ENCODE assay signal across 8 cellular contexts in genomic region chr15:32615051-32615870, GRCh38. TPM values are rescaled to one million over a fixed set of nuclear protein-coding genes. Genes with fewer than 3 reads are reported as not detected.
DNase-seq lines count a peak whose midpoint lies in the region; ATAC-seq and TF ChIP-seq lines count a peak whose summit lies in the region.
"Not testable (repeated sequence)": the region's sequence is repeated elsewhere in the genome, so short reads cannot be mapped to it uniquely, and the experiment has no call there.

Gene ARHGAP11A (plus strand): TSS chr15:32615504. CDS start chr15:32616212, 708 bp downstream.

- H2BK15ac ChIP-seq in mesenchymal stem cell (ENCODE audit: low read depth, poor library complexity, severe bottlenecking): not testable (repeated sequence)

- H3K9me3 Mint-ChIP-seq in activated T-helper 17 cell treated with anti-CD3 and anti-CD28 coated beads, Interleukin-2, amount 50 U/mL, for 72 hours: not testable (repeated sequence)

- H3K4me1 Mint-ChIP-seq in activated T-helper 17 cell treated with anti-CD3 and anti-CD28 coated beads, Interleukin-2, amount 50 U/mL, for 72 hours: not testable (repeated sequence)

- H3K9me3 ChIP-seq in mesenchymal stem cell (ENCODE audit: control insufficient read depth, low read length): not testable (repeated sequence)

- peak within 1 kb of the TSS in 1 of 2 experiments; percentile 49 for H3K4ac ChIP-seq in mesenchymal stem cell (ENCODE audit: low read depth in 1 of 2, low read length in 2 of 2)

- peak within 1 kb of the TSS; percentile 90 for H3K27ac ChIP-seq in mesenchymal stem cell (ENCODE audit: low read length, poor library complexity, severe bottlenecking)

- CTCF ChIA-PET in AG04449 (lab: Yijun Ruan, JAX): not testable (repeated sequence)

- not testable (repeated sequence) for H2BK12ac ChIP-seq in mesenchymal stem cell (ENCODE audit: low read length in 2 of 2)

- H3K23ac ChIP-seq in mesenchymal stem cell (ENCODE audit: low read length in 2 of 2): not testable (repeated sequence)

- not testable (repeated sequence) for H2BK120ac ChIP-seq in mesenchymal stem cell (ENCODE audit: low read depth, low read length)

- not testable (repeated sequence) for H2AFZ ChIP-seq in mesenchymal stem cell (ENCODE audit: low read depth, low read length)

- H3K9ac ChIP-seq in mesenchymal stem cell (ENCODE audit: low read length): peak within 1 kb of the TSS; percentile 93

- peak within 1 kb of the TSS in 1 of 2 experiments; percentile 83 for H3K18ac ChIP-seq in mesenchymal stem cell (ENCODE audit: low read depth in 1 of 2, low read length in 2 of 2)

- not testable (repeated sequence) for H2AK5ac ChIP-seq in mesenchymal stem cell (ENCODE audit: low read length, severe bottlenecking)

- H3K36me3 ChIP-seq in mesenchymal stem cell (ENCODE audit: control insufficient read depth in 1 of 2, insufficient read depth in 2 of 2, low read depth in 1 of 2, low read length in 2 of 2): not testable (repeated sequence)

- H4K91ac ChIP-seq in mesenchymal stem cell (ENCODE audit: low read length): not testable (repeated sequence)

- H2BK5ac ChIP-seq in mesenchymal stem cell (ENCODE audit: low read depth, low read length, poor library complexity, severe bottlenecking): not testable (repeated sequence)

- DNase-seq in AG04449 (ENCODE audit: low read depth, low spot score): peak; percentile 60
- DNase-seq in RPMI7951 (ENCODE audit: low read depth): peak; percentile 88
- DNase-seq in mesenchymal stem cell: peak; percentile 97
- peak; percentile 82 to 83 for DNase-seq in stimulated activated CD4-positive, alpha-beta T cell treated with anti-CD3 and anti-CD28 coated beads, Interleukin-2, amount 100 ng/mL, for 24 hours

- H3K4me1 ChIP-seq in mesenchymal stem cell (ENCODE audit: control insufficient read depth, insufficient read depth, low read depth, low read length): not testable (repeated sequence)

- peak within 1 kb of the TSS; percentile 99 for H3K4me3 Mint-ChIP-seq in activated T-helper 17 cell treated with anti-CD3 and anti-CD28 coated beads, Interleukin-2, amount 50 U/mL, for 72 hours

- POLR2A ChIA-PET in AG04449 (lab: Yijun Ruan, JAX): not testable (repeated sequence)

- H3K36me3 Mint-ChIP-seq in activated T-helper 17 cell treated with anti-CD3 and anti-CD28 coated beads, Interleukin-2, amount 50 U/mL, for 72 hours (ENCODE audit: low read depth): peaks cover 22% of the 10 kb centered on the region

- WGBS in mesenchymal stem cell: 0% methylated on average over 17 of the region's 43 CpGs

- peak within 1 kb of the TSS; percentile 73 for H3K4me2 ChIP-seq in mesenchymal stem cell (ENCODE audit: low read length, poor library complexity, severe bottlenecking)

- ATAC-seq in GM18909 (IDR thresholded peaks at IDR 0.05; ENCODE audit: poor library complexity, unreplicated experiment) (peak; percentile 81), HG03039 (IDR thresholded peaks at IDR 0.05; ENCODE audit: unreplicated experiment) (peak; percentile 76), esophagus mucosa (peak; percentile 95)
- peak; percentile 82 for ATAC-seq in activated T-helper 17 cell treated with anti-CD3 and anti-CD28 coated beads, Interleukin-2, amount 50 U/mL, for 72 hours (replicated peaks)

- H3K79me1 ChIP-seq in mesenchymal stem cell (replicated peaks; ENCODE audit: low read length, poor library complexity, severe bottlenecking): not testable (repeated sequence)

- H4K8ac ChIP-seq in mesenchymal stem cell (ENCODE audit: low read length): not testable (repeated sequence)

- H3K4me3 ChIP-seq in AG04449 (ENCODE audit: low read depth, low read length): peak within 1 kb of the TSS; percentile 66
- H3K4me3 ChIP-seq in mesenchymal stem cell (ENCODE audit: insufficient read depth in 1 of 2, low read depth in 1 of 2, low read length in 2 of 2): peak within 1 kb of the TSS; percentile 63 to 85

- not testable (repeated sequence) for H3K27me3 ChIP-seq in mesenchymal stem cell (ENCODE audit: control insufficient read depth in 1 of 2, insufficient read depth in 1 of 2, low read length in 2 of 2)

- peak within 1 kb of the TSS; percentile 87 for H3K27ac Mint-ChIP-seq in activated T-helper 17 cell treated with anti-CD3 and anti-CD28 coated beads, Interleukin-2, amount 50 U/mL, for 72 hours

- TF ChIP-seq CTCF in AG04449 (IDR thresholded peaks at IDR 0.05; ENCODE audit: insufficient read depth, low read length, missing control alignments): not testable (repeated sequence)

- not testable (repeated sequence) for H3K14ac ChIP-seq in mesenchymal stem cell (ENCODE audit: low read length in 2 of 2)

- not testable (repeated sequence) for H3K27me3 Mint-ChIP-seq in activated T-helper 17 cell treated with anti-CD3 and anti-CD28 coated beads, Interleukin-2, amount 50 U/mL, for 72 hours

RNA-seq across cellular contexts. Expression of gene ARHGAP11A, which starts in this region (rescaled TPM):
- 73.0 and 92.2 TPM in 2 replicates for total RNA-seq in RPMI7951 (2014; rRNA removed; shearing (Covaris generic))
- total RNA-seq in activated T-helper 17 cell treated with anti-CD3 and anti-CD28 coated beads, Interleukin-2, amount 50 U/mL, for 72 hours: 100 to 1,000 TPM; 106 to 114 TPM
- 19.1 TPM for total RNA-seq in esophagus mucosa
- 4.5 TPM for polyA plus RNA-seq in mesenchymal stem cell (2013, experiment 1 of 2)
- 5.2 TPM for polyA plus RNA-seq in mesenchymal stem cell (2013, experiment 2 of 2)

Comparison
In these comparisons a context has a peak if more than half of its experiments do, and no peak if none do; other contexts are left out.
1. Peak in every context shown above with its lines: DNase-seq, ATAC-seq, H3K4me3 ChIP-seq and H3K27ac ChIP-seq.